2 cellular contexts compared by ENCODE assay signal in the genomic region with DNA sequence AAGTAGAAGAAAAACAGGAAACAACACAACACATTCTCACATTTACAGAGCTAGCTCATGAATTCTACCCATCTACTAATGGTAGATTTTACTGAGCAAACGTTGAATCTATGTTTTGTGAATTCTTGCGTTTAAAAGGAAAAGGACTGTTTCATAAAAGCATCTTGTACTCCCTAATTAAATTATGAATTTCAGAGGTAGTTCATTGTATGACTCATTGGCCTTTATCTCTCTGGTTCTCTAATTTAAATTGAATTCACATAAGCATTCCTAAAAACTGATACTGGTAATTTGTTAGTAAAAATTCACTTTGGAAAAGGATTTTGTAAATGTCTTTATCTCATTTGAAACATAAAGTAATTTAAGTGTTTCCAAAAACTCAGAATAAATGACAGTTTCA.
TF ChIP-seq lines count a peak whose summit lies in the region.

No MANE protein-coding gene starts in this region.

TF ChIP-seq in IMR-90, 13 proteins besides CTCF, POLR2A, EP300 and RAD21 (continued from another document):
- TF ChIP-seq, protein P1, sequence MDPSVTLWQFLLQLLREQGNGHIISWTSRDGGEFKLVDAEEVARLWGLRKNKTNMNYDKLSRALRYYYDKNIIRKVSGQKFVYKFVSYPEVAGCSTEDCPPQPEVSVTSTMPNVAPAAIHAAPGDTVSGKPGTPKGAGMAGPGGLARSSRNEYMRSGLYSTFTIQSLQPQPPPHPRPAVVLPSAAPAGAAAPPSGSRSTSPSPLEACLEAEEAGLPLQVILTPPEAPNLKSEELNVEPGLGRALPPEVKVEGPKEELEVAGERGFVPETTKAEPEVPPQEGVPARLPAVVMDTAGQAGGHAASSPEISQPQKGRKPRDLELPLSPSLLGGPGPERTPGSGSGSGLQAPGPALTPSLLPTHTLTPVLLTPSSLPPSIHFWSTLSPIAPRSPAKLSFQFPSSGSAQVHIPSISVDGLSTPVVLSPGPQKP (IDR thresholded peaks at IDR 0.05; ENCODE audit: borderline replicate concordance, low read depth, low read length) = no peak
- no peak for TF ChIP-seq SMC3 (IDR thresholded peaks at IDR 0.05; ENCODE audit: low read depth, low read length)
- no peak for TF ChIP-seq FOS (IDR thresholded peaks at IDR 0.05; ENCODE audit: low read depth, low read length)
- TF ChIP-seq RFX5 (IDR thresholded peaks at IDR 0.05; ENCODE audit: low read depth, low read length) = no peak
- TF ChIP-seq NFE2L2 (IDR thresholded peaks at IDR 0.05; ENCODE audit: low read depth, low read length) = no peak
TF ChIP-seq in IMR-90: peak in this region for 0.

TF ChIP-seq in SK-N-SH treated with all-trans-retinoic acid at 6 μM for 48 hours, 23 proteins besides CTCF, POLR2A, EP300 and RAD21 (continued from another document):
- no peak for TF ChIP-seq TSHZ2 (CRISPR knock-in tag; IDR thresholded peaks at IDR 0.05)
- TF ChIP-seq ISL1 (CRISPR knock-in tag; IDR thresholded peaks at IDR 0.05) = peak; percentile 83
- TF ChIP-seq ZNF8 (CRISPR knock-in tag; IDR thresholded peaks at IDR 0.05) = no peak
- TF ChIP-seq TOX (CRISPR knock-in tag; IDR thresholded peaks at IDR 0.05; ENCODE audit: borderline replicate concordance) = 0 out of 2 replicates have a peak, but pooled peaks have one; percentile 38
